In the genomic region with DNA sequence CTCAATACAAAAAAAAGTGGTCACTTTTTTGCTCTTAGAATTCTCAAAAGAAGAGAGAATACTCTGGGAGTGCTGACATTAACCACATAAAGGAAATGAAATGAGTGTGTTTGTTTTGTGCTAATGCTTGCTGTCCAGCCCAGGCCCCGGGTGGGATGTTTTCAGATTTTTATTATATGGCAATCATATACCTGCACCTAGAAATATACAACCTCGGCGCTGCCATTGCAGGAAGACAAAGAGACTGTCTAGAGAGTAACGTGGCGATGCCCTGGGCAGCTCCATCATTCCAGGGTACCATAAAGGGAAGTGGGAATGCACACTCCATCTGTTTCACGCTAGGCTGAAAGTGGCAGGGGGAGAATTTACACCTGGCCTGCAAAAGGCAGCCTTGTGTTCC, we compare ENCODE assay signal across 9 cellular contexts.
"Had no signal": no experiment of that assay in that cellular context is flagged by ENCODE, and none has a peak within 500 bp of the region (broad histone marks: within the 10 kb centered on the region; RNA-seq: fewer than 3 reads in every experiment).

No MANE protein-coding gene starts in this region.

- DNase-seq: GM23248, GOT3, H7, HFFc6, KBM-7 had no signal

- H3K27me3 Mint-ChIP-seq: IgD-negative memory B cell had no signal

- H3K27ac Mint-ChIP-seq: HFFc6, IgD-negative memory B cell had no signal

- ATAC-seq: HCT116, HepG2 had no signal

- H3K36me3 ChIP-seq: HAP-1 had no signal

- H3K4me3 Mint-ChIP-seq: HFFc6, IgD-negative memory B cell had no signal

- H3K9me3 ChIP-seq: HAP-1 had no signal

- H3K4me3 ChIP-seq: GM23248, HAP-1 had no signal

- H3K4me1 ChIP-seq: HAP-1 had no signal

- H3K9me3 Mint-ChIP-seq: IgD-negative memory B cell had no signal
